In the genomic region with DNA sequence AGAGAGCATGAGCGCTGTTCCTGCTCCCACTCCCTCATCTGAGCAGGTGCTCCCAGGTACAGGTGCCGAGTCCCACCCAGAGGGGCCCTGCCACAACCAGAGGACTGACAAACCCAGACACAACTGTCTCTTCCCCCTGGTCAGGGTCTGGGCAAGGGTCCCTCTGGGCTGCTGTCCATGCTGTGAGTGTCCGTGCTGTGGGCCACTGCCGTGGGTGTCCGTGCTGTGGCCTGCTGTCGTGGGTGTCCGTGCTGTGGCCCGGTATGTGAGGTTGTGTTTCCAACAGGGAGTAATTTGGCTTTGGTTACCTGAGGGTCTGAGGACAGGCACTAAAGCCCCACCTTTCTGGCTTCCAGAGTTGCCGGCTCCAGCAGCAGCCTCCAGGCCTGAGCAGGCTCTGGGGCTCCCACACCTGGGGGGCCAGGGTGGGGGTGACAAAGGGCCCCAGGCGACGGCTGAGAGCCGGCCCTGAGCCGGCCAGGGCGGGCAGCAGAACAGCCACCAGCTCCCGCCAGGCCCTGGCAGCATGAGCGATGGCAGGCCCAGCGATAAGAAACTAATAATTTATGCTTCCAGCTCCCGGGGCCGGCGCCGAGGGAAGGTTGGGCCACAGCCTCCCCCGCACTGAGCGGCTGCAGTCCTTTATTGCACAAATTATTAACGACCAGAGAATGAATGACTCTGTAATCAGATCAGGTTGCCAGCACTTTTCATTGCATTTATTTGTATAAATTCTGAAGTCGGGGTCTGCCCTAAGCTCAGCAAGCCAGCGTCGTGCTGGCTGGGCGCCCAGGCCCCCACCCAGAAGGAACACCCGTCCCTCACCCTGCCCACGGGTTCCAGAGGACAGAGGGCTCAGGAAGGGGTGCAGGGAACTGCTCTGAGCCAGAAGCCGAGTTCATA, we compare ENCODE assay signal across 14 cellular contexts. TPM values are rescaled to one million over a fixed set of nuclear protein-coding genes. Genes with fewer than 3 reads are reported as not detected.
DNase-seq lines count a peak whose midpoint lies in the region; ATAC-seq and TF ChIP-seq lines count a peak whose summit lies in the region.
"Had no signal": no experiment of that assay in that cellular context is flagged by ENCODE, and none has a peak within 500 bp of the region (broad histone marks: within the 10 kb centered on the region; RNA-seq: fewer than 3 reads in every experiment).

No MANE protein-coding gene starts in this region.

- peaks cover 8% of the 10 kb centered on the region for H3K4me1 ChIP-seq in neural progenitor cell

- no peak overlapping the region for H3K4me2 ChIP-seq in neural progenitor cell

- TF ChIP-seq CTCF in C4-2B (conservative IDR thresholded peaks at IDR 0.05): no peak
- TF ChIP-seq CTCF in HFFc6 (IDR thresholded peaks at IDR 0.05): no peak
- no peak for TF ChIP-seq CTCF in brain (conservative IDR thresholded peaks at IDR 0.05)
- no peak for TF ChIP-seq CTCF in neural progenitor cell (IDR thresholded peaks at IDR 0.05)

- peak overlapping the region; percentile 64 for H3K27ac ChIP-seq in C4-2B
- H3K27ac ChIP-seq in neural progenitor cell: no peak overlapping the region
- H3K27ac ChIP-seq: esophagus muscularis mucosa, suprapubic skin had no signal

- no peaks in the 10 kb centered on the region for H3K9me3 ChIP-seq in neural progenitor cell (ENCODE audit: low read depth)
- H3K9me3 ChIP-seq: esophagus muscularis mucosa, suprapubic skin had no signal

- no peak for DNase-seq in HFFc6
- no peak for DNase-seq in neural progenitor cell (ENCODE audit: low spot score)
- DNase-seq in GM19240 (ENCODE audit: insufficient read length, low spot score): no peak
- DNase-seq in activated gamma-delta T cell treated with Interleukin-2 at 50 U/mL for 16 hours: no peak
- DNase-seq: activated CD4-positive, alpha-beta T cell treated with anti-CD3 and anti-CD28 coated beads, Interleukin-2, amount 50 U/mL, for 4 hours; activated naive CD4-positive, alpha-beta T cell; midbrain had no signal

- H3K79me2 ChIP-seq in neural progenitor cell (ENCODE audit: low read depth): no peaks in the 10 kb centered on the region

- no peak overlapping the region for H3K4me3 ChIP-seq in neural progenitor cell
- H3K4me3 ChIP-seq: esophagus muscularis mucosa, suprapubic skin had no signal

- H3K4me1 Mint-ChIP-seq in HFFc6 (ENCODE audit: low read depth): peaks cover 26% of the 10 kb centered on the region
- H3K4me1 Mint-ChIP-seq in brain: peaks cover 51% of the 10 kb centered on the region
- H3K4me1 Mint-ChIP-seq in neural progenitor cell: peaks cover 37% of the 10 kb centered on the region

- H3K27ac Mint-ChIP-seq in HFFc6: no peak overlapping the region
- peak overlapping the region in 4 of 5 experiments; percentile 24 to 93 (median 35) for H3K27ac Mint-ChIP-seq in brain
- H3K27ac Mint-ChIP-seq in neural progenitor cell: peak overlapping the region; percentile 14

- peaks cover 100% of the 10 kb centered on the region for H3K27me3 ChIP-seq in neural progenitor cell

- H3K9me3 Mint-ChIP-seq in HFFc6 (no peaks in the 10 kb centered on the region), brain (peaks cover 0 to 6% (median 0%) of the 10 kb centered on the region in 5 experiments), neural progenitor cell (no peaks in the 10 kb centered on the region)

- H3K36me3 Mint-ChIP-seq in HFFc6 (ENCODE audit: low read depth) (peaks cover 2% of the 10 kb centered on the region; the same call in 1 of the 2 replicates), brain (no peaks in the 10 kb centered on the region), neural progenitor cell (no peaks in the 10 kb centered on the region)

- H3K4me3 Mint-ChIP-seq in HFFc6 (0 out of 2 replicates have a peak overlapping the region, but pooled peaks have one; percentile 13), brain (peak overlapping the region in 2 of 5 experiments; percentile 21 to 35), neural progenitor cell (peak overlapping the region; percentile 24)

- no peaks in the 10 kb centered on the region for H3K36me3 ChIP-seq in neural progenitor cell
- H3K36me3 ChIP-seq: esophagus muscularis mucosa, suprapubic skin had no signal

- no peaks in the 10 kb centered on the region for H3F3A ChIP-seq in neural progenitor cell (ENCODE audit: low read depth)

- H3K9ac ChIP-seq in neural progenitor cell: no peak overlapping the region

- peaks cover 7% of the 10 kb centered on the region for H4K20me1 ChIP-seq in neural progenitor cell (ENCODE audit: low read depth)

- H3K27me3 Mint-ChIP-seq in HFFc6 (ENCODE audit: insufficient read depth): peaks cover 17% of the 10 kb centered on the region
- peaks cover 8% of the 10 kb centered on the region for H3K27me3 Mint-ChIP-seq in brain
- peaks cover 25% of the 10 kb centered on the region for H3K27me3 Mint-ChIP-seq in neural progenitor cell (ENCODE audit: insufficient read depth, low read depth)

- no peak overlapping the region for H2AFZ ChIP-seq in neural progenitor cell (replicated peaks)

- ATAC-seq in HG03571 (IDR thresholded peaks at IDR 0.05; ENCODE audit: unreplicated experiment) (no peak), HG03135 (IDR thresholded peaks at IDR 0.05; ENCODE audit: unreplicated experiment) (no peak)

RNA-seq across cellular contexts. Expression of gene SAMD11, which starts 7.3 kb away (rescaled TPM):
- 10 to 100 TPM; 20.6 to 29.3 (median 27.5) TPM for total RNA-seq in HFFc6 (2021; fragmentation: NEBNext Ultra II Directional; extraction: Animal tissue kit (Norgen Biotek cat#: 25700))
- 2.4 TPM for polyA plus RNA-seq in brain (ENCODE audit: insufficient read depth, low read depth, low replicate concordance)
- total RNA-seq in neural progenitor cell (ENCODE audit: low replicate concordance): 0.15 TPM in 1 of 2 replicates, not detected in the other
- total RNA-seq: T-helper 1 cell treated with Interleukin-12 subunit alpha and Interleukin-12 subunit beta and Interleukin-4 antibody, amounts not matched to agents 30 ng/mL and 1 ng/mL, for 36 hours had no signal

RNA-seq across cellular contexts. Expression of gene NOC2L, which starts 42.6 kb away (rescaled TPM):
- 100 to 1,000 TPM; 112 to 142 (median 119) TPM for total RNA-seq in HFFc6 (2021; fragmentation: NEBNext Ultra II Directional; extraction: Animal tissue kit (Norgen Biotek cat#: 25700))
- 85.8 TPM for polyA plus RNA-seq in brain (ENCODE audit: insufficient read depth, low read depth, low replicate concordance)
- total RNA-seq in neural progenitor cell (ENCODE audit: low replicate concordance): 39.6 and 69.1 TPM in 2 replicates

RNA-seq across cellular contexts. Expression of gene KLHL17, which starts 44.0 kb away (rescaled TPM):
- 10 to 100 TPM; 12.2 to 17.5 (median 13.2) TPM for total RNA-seq in HFFc6 (2021; fragmentation: NEBNext Ultra II Directional; extraction: Animal tissue kit (Norgen Biotek cat#: 25700))
- 5.6 TPM for polyA plus RNA-seq in brain (ENCODE audit: insufficient read depth, low read depth, low replicate concordance)
- total RNA-seq in neural progenitor cell (ENCODE audit: low replicate concordance): 10.7 and 33.8 TPM in 2 replicates

RNA-seq across cellular contexts. Expression of gene PLEKHN1, which starts 49.9 kb away (rescaled TPM):
- total RNA-seq in HFFc6 (2021; fragmentation: NEBNext Ultra II Directional; extraction: Animal tissue kit (Norgen Biotek cat#: 25700)): 1 to 10 TPM; 5.2 to 6.9 (median 6.0) TPM
- not detected for polyA plus RNA-seq in brain (ENCODE audit: insufficient read depth, low read depth, low replicate concordance)
- total RNA-seq in neural progenitor cell (ENCODE audit: low replicate concordance): 0.09 TPM in 1 of 2 replicates, not detected in the other

Comparison
In these comparisons a context has a peak if more than half of its experiments do, and no peak if none do; other contexts are left out.
1. RNA of gene SAMD11, which starts 7.3 kb away (total RNA-seq): 20.6 to 29.3 TPM in HFFc6; 0.15 TPM in neural progenitor cell; every median in the first group is over 10 times any median in the second.